ENCODE assay signal across 10 cellular contexts in the genomic region with DNA sequence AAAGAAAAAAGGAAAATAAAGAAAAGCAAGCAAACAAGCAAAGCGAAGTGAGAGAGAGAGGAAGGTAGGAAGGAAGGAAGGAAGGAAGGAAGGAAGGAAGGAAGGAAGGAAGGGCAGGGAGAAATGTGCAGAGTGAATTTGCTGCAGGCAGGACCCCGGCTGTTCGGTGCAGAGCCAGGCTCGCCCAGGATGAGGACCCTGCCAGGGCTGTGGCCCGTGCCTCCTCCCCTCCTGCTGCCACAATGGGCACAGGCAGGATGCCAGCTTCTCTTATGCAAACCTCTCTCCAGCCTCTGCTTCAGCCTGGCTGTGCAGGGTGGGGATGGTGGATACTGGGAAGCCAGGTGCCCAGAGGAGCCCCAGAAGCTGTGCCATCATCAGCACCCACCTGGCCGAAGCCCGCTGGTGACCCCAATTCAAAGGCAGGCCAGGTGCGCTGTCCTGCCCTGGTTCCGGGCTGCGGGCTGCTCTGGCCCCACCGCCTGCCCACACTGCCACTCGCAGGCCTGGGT. TPM values are rescaled to one million over a fixed set of nuclear protein-coding genes. Genes with fewer than 3 reads are reported as not detected.
DNase-seq lines count a peak whose midpoint lies in the region; ATAC-seq and TF ChIP-seq lines count a peak whose summit lies in the region.
"Had no signal": no experiment of that assay in that cellular context is flagged by ENCODE, and none has a peak within 500 bp of the region (broad histone marks: within the 10 kb centered on the region; RNA-seq: fewer than 3 reads in every experiment).

No MANE protein-coding gene starts in this region.

- H4K20me1 ChIP-seq in GM23248 (ENCODE audit: insufficient read depth), result no peaks in the 10 kb centered on the region

- 72 to 74% methylated on average over 11 to 12 of the region's 12 CpGs for WGBS in GM23248 (ENCODE audit: low coverage in 1 of 2, low lambda C conversion rate in 2 of 2, missing lambda C conversion rate in 2 of 2), 2 experiments

- H3K4me1 ChIP-seq in GM23248 (ENCODE audit: insufficient read depth), result peaks cover 7% of the 10 kb centered on the region
- H3K4me1 ChIP-seq in gastrocnemius medialis, result peaks cover 15 to 28% of the 10 kb centered on the region in 2 donors

- H3K36me3 ChIP-seq in GM23248 (ENCODE audit: low read depth) (no peaks in the 10 kb centered on the region), gastrocnemius medialis (no peaks in the 10 kb centered on the region)

- intact Hi-C loops in gastrocnemius medialis (cut with DNase I; ENCODE audit: low total_unique reads), result loop anchor here (1.0 to 2.0 kb wide), 2 partner anchors 58 to 122 kb away; no protein-coding TSS in a partner anchor

- no peaks in the 10 kb centered on the region for H3F3A ChIP-seq in GM23248 (ENCODE audit: insufficient read depth)

- H2AFZ ChIP-seq in GM23248, result no peak overlapping the region

- TF ChIP-seq POLR2A in gastrocnemius medialis (IDR thresholded peaks at IDR 0.05), result no peak

- 0 out of 2 replicates have a peak overlapping the region, but pooled peaks have one; percentile 24 for H3K9ac ChIP-seq in GM23248

- in situ Hi-C loops in GM23248 (cut with MboI), result no loop called here
- in situ Hi-C loops in gastrocnemius medialis (cut with MboI; ENCODE audit: low sequenced_read_pairs in 4 of 4), result no loop called here

- H3K9me3 ChIP-seq in GM23248 (ENCODE audit: low read depth) (no peaks in the 10 kb centered on the region), gastrocnemius medialis (no peaks in the 10 kb centered on the region)

- H3K27me3 ChIP-seq in GM23248 (replicated peaks; ENCODE audit: insufficient read depth) (no peaks in the 10 kb centered on the region), gastrocnemius medialis (no peaks in the 10 kb centered on the region)

- H3K79me2 ChIP-seq in GM23248 (ENCODE audit: insufficient read depth), result no peaks in the 10 kb centered on the region

- H3K4me3 ChIP-seq in GM23248 (no peak overlapping the region), gastrocnemius medialis (no peak overlapping the region)

- no peak for TF ChIP-seq CTCF in gastrocnemius medialis (IDR thresholded peaks at IDR 0.05 in 4 of 5, conservative IDR thresholded peaks at IDR 0.05 in 1 of 5)

- H3K27ac ChIP-seq in GM23248 (no peak overlapping the region), gastrocnemius medialis (peak overlapping the region; percentile 29 to 67 (median 59))

- H3K4me2 ChIP-seq in GM23248 (ENCODE audit: unreplicated experiment), result no peak overlapping the region

- DNase-seq in GM23248 (no peak), NCI-H345 treated with DMSO at 0.1 percent for 48 hours (lab: John Stamatoyannopoulos, UW; ENCODE audit: unreplicated experiment) (peak; percentile 14), fibroblast of gingiva (ENCODE audit: low read depth) (peak; percentile 21), gastrocnemius medialis (no peak), globus pallidus (ENCODE audit: low spot score) (no peak), iPS-NIHi11 (ENCODE audit: low spot score) (no peak)
- no peak for DNase-seq in activated CD4-positive, alpha-beta T cell treated with anti-CD3 and anti-CD28 coated beads for 1 hour
- DNase-seq: cortex of kidney had no signal

- H3K9me2 ChIP-seq in GM23248 (ENCODE audit: insufficient read depth), result no peaks in the 10 kb centered on the region

- ATAC-seq in gastrocnemius medialis (no peak), GM18861 (IDR thresholded peaks at IDR 0.05; ENCODE audit: unreplicated experiment) (no peak)

RNA-seq across cellular contexts. Expression of gene GPR17, which starts 3.2 kb away (rescaled TPM):
- not detected in 2 replicates for total RNA-seq in GM23248 (2014; rRNA removed; shearing (Covaris generic))
- polyA plus RNA-seq in GM23248 (2016; fragmentation: Nextera tagmentation; extraction: Ambion mirVana), result 0.11 TPM in 1 of 2 replicates, not detected in the other
- total RNA-seq in gastrocnemius medialis, result under 1 TPM in 1 of 4 donors, not detected in 3; 0.20 TPM
- total RNA-seq: osteocyte had no signal

RNA-seq across cellular contexts. Expression of gene LIMS2, which starts 26.2 kb away (rescaled TPM):
- 3.8 and 7.2 TPM in 2 replicates for total RNA-seq in GM23248 (2014; rRNA removed; shearing (Covaris generic))
- polyA plus RNA-seq in GM23248 (2016; fragmentation: Nextera tagmentation; extraction: Ambion mirVana), result 30.4 and 33.7 TPM in 2 replicates
- total RNA-seq in gastrocnemius medialis, result 10 to 100 TPM in 2 of 4 donors, 1 to 10 TPM in 2; 5.3 to 15.5 (median 9.9) TPM

RNA-seq across cellular contexts. Expression of gene SFT2D3, which starts 52.1 kb away (rescaled TPM):
- total RNA-seq in GM23248 (2014; rRNA removed; shearing (Covaris generic)), result 5.7 and 9.4 TPM in 2 replicates
- polyA plus RNA-seq in GM23248 (2016; fragmentation: Nextera tagmentation; extraction: Ambion mirVana), result not detected in 2 replicates
- 1 to 10 TPM; 3.0 to 5.5 (median 3.5) TPM for total RNA-seq in gastrocnemius medialis

Comparison
In these comparisons a context has a peak if more than half of its experiments do, and no peak if none do; other contexts are left out.
1. DNase-seq: peak in NCI-H345 treated with DMSO at 0.1 percent for 48 hours (single experiment) and fibroblast of gingiva (single experiment); none in GM23248 (single experiment), gastrocnemius medialis (0 of 2), activated CD4-positive, alpha-beta T cell treated with anti-CD3 and anti-CD28 coated beads for 1 hour (single experiment), globus pallidus (single experiment) and iPS-NIHi11 (single experiment).